30 cellular contexts compared by ENCODE assay signal in the genomic region with DNA sequence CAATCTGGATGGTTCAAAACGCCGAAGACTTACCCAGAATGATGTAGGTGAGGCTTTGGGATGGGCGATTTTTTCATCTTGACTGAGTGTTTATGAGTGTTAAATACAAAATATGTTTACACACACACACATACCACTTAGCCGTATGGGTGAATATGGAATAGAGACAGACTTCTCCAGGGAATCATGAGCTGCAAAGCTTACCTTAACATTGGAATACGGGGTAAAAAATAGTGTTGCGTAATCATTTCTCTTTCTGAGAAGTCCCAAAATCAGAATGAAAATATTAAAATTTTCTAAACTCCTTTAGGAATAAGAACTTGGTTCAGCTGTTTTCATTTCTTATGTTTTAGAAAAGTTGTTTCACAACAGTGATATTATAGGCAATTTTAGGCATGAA.
"Had no signal": no experiment of that assay in that cellular context is flagged by ENCODE, and none has a peak within 500 bp of the region (broad histone marks: within the 10 kb centered on the region; RNA-seq: fewer than 3 reads in every experiment).

No MANE protein-coding gene starts in this region.

- H3K4me3 ChIP-seq: left lung, lower lobe of right lung, neural progenitor cell, right atrium auricular region, skin epidermis, stomach, testis, thyroid gland, transverse colon, upper lobe of right lung had no signal

- H3K4me2 ChIP-seq: neural progenitor cell had no signal

- H2AFZ ChIP-seq: neural progenitor cell, parathyroid adenoma had no signal

- H3K27me3 ChIP-seq: left lung, neural progenitor cell, neutrophil, right atrium auricular region, testis, thyroid gland, transverse colon, upper lobe of right lung had no signal

- H3K9me3 ChIP-seq: left lung, lower lobe of right lung, neutrophil, right atrium auricular region, stomach, testis, thyroid gland, transverse colon, upper lobe of right lung had no signal

- DNase-seq: hippocampal formation; immature natural killer cell; kidney; left colon; left lung; lower lobe of right lung; mammary epithelial cell; mesenchymal stem cell; naive B cell; natural killer cell; nephron progenitor cell; occipital lobe; stimulated activated CD4-positive, alpha-beta T cell treated with anti-CD3 and anti-CD28 coated beads, Interleukin-12 subunit alpha, Interleukin-12 subunit beta, amount 100 ng/mL, for 4 hours; stimulated activated CD4-positive, alpha-beta T cell treated with anti-CD3 and anti-CD28 coated beads, Interleukin-15, amount 100 ng/mL, for 24 hours; stimulated activated CD4-positive, alpha-beta T cell treated with anti-CD3 and anti-CD28 coated beads, Interleukin-2, amount 100 ng/mL, for 24 hours; stimulated activated CD4-positive, alpha-beta T cell treated with anti-CD3 and anti-CD28 coated beads, Interleukin-4, amount 100 ng/mL, for 1 hour; stimulated activated naive B cell treated with anti-CD40 and anti-IgM and Interleukin-4, amounts not matched to agents 10 μg/mL and 1 μg/mL and 100 μg/mL, for 72 hours; stimulated activated naive CD8-positive, alpha-beta T cell treated with anti-CD3 and anti-CD28 coated beads, Interleukin-15, Interleukin-2, amounts not matched to agents 100 U/mL and 50 U/mL, for 24 hours; stomach; testis; thyroid gland; transverse colon; upper lobe of right lung had no signal

- H3K79me2 ChIP-seq: parathyroid adenoma had no signal

- H3K9ac ChIP-seq: neural progenitor cell, parathyroid adenoma had no signal

- H3K4me1 ChIP-seq: left lung, lower lobe of right lung, parathyroid adenoma, right atrium auricular region, stomach, testis, thyroid gland, upper lobe of right lung had no signal

- H3K27ac ChIP-seq: left lung, lower lobe of right lung, neural progenitor cell, neutrophil, parathyroid adenoma, right atrium auricular region, skin epidermis, stomach, testis, thyroid gland, transverse colon, upper lobe of right lung had no signal

- H3K36me3 ChIP-seq: left lung, lower lobe of right lung, neural progenitor cell, neutrophil, right atrium auricular region, stomach, thyroid gland, transverse colon, upper lobe of right lung had no signal

- FAIRE-seq: islet of Langerhans, kidney, urothelium cell line had no signal
